In genomic region chrX:20173856-20174255, GRCh38 we compare ENCODE assay signal across 2 cellular contexts.
TF ChIP-seq lines count a peak whose summit lies in the region.

No MANE protein-coding gene starts in this region.

TF ChIP-seq in HepG2, 621 proteins besides CTCF, POLR2A, EP300 and RAD21:
- no peak for TF ChIP-seq MYC (CRISPR knock-in tag; IDR thresholded peaks at IDR 0.05; ENCODE audit: borderline replicate concordance)
- peak; percentile 60 for TF ChIP-seq ZBTB40 (IDR thresholded peaks at IDR 0.05)
- peak; percentile 96 for TF ChIP-seq ZBTB40 (CRISPR knock-in tag; IDR thresholded peaks at IDR 0.05)

TF ChIP-seq in K562, 482 proteins besides CTCF, POLR2A, EP300 and RAD21:
- TF ChIP-seq ATF4 (CRISPR knock-in tag; IDR thresholded peaks at IDR 0.05) (no peak), ZBTB40 (IDR thresholded peaks at IDR 0.05) (peak; percentile 85), ZBTB40 (CRISPR knock-in tag; IDR thresholded peaks at IDR 0.05) (peak; percentile 57; the same call in 1 of the 2 replicates), THRAP3 (IDR thresholded peaks at IDR 0.05; ENCODE audit: borderline replicate concordance) (no peak), ZNF668 (CRISPR knock-in tag; IDR thresholded peaks at IDR 0.05) (no peak), SMAD3 (CRISPR knock-in tag; conservative IDR thresholded peaks at IDR 0.05) (no peak), ZNF780A (CRISPR knock-in tag; IDR thresholded peaks at IDR 0.05) (no peak), ZNF174 (CRISPR knock-in tag; IDR thresholded peaks at IDR 0.05) (no peak)
